8 cellular contexts compared by ENCODE assay signal in genomic region chr5:159441441-159441840, GRCh38.
A peak's percentile ranks its signal among the peaks of the same experiment; 100 is the strongest.
DNase-seq lines count a peak whose midpoint lies in the region; FAIRE-seq and TF ChIP-seq lines count a peak whose summit lies in the region.
"Had no signal": no experiment of that assay in that cellular context is flagged by ENCODE, and none has a peak within 500 bp of the region (broad histone marks: within the 10 kb centered on the region; RNA-seq: fewer than 3 reads in every experiment).

No MANE protein-coding gene starts in this region.

- TF ChIP-seq CTCF in bronchial epithelial cell (IDR thresholded peaks at IDR 0.05; ENCODE audit: insufficient read depth, low read length, severe bottlenecking), result peak; percentile 38

- FAIRE-seq in bronchial epithelial cell (lab: Jason Lieb, UNC), result peak; percentile 23

- no peaks in the 10 kb centered on the region for H3K27me3 ChIP-seq in bronchial epithelial cell (ENCODE audit: control insufficient read depth, insufficient read depth, low read length)

- peak; percentile 22 for DNase-seq in EH (ENCODE audit: low read depth)
- peak; percentile 9 for DNase-seq in HuH-7.5 (ENCODE audit: low spot score)
- no peak for DNase-seq in bronchial epithelial cell (ENCODE audit: low read depth)
- peak; percentile 31 for DNase-seq in myocyte (ENCODE audit: low read depth)
- no peak for DNase-seq in NCI-H2029 treated with DMSO at 0.1 percent for 48 hours (lab: John Stamatoyannopoulos, UW)
- DNase-seq in central memory CD4-positive, alpha-beta T cell, result no peak
- no peak for DNase-seq in NOMO-1 treated with dmso at 0.1 percent for 144 hours (lab: John Stamatoyannopoulos, UW; ENCODE audit: unreplicated experiment)
- DNase-seq: naive thymus-derived CD8-positive, alpha-beta T cell had no signal

- no peaks in the 10 kb centered on the region for H3K36me3 ChIP-seq in bronchial epithelial cell (ENCODE audit: control insufficient read depth, insufficient read depth, low read length)

- no peak overlapping the region for H3K4me3 ChIP-seq in bronchial epithelial cell (ENCODE audit: low read depth, low read length)

Comparison
In these comparisons a context has a peak if more than half of its experiments do, and no peak if none do; other contexts are left out.
1. DNase-seq: peak in EH (single experiment), HuH-7.5 (single experiment) and myocyte (single experiment); none in bronchial epithelial cell (single experiment), NCI-H2029 treated with DMSO at 0.1 percent for 48 hours (single experiment), central memory CD4-positive, alpha-beta T cell (single experiment) and NOMO-1 treated with dmso at 0.1 percent for 144 hours (single experiment).